ENCODE assay signal across 8 cellular contexts in genomic region chr5:137498736-137499505, GRCh38. TPM values are rescaled to one million over a fixed set of nuclear protein-coding genes. Genes with fewer than 3 reads are reported as not detected.
DNase-seq lines count a peak whose midpoint lies in the region; ATAC-seq and TF ChIP-seq lines count a peak whose summit lies in the region.

TSS of gene SPOCK1 (minus strand) at chr5:137499326.

- peaks cover 49% of the 10 kb centered on the region for H3K79me2 ChIP-seq in osteoblast (ENCODE audit: insufficient read depth, low read length)

- intact Hi-C loops in thyroid gland (cut with DNase I) = loop anchor here (5.0 kb wide), 1 partner anchor 177 kb away; no protein-coding TSS in a partner anchor

- peak within 1 kb of the TSS; percentile 95 for H3K4me2 ChIP-seq in osteoblast (ENCODE audit: insufficient read depth, low read length)

- 1% methylated on average over 27 to 34 of the region's 78 CpGs for WGBS in thyroid gland, 2 donors

- H3K4me3 Mint-ChIP-seq in activated naive CD4-positive, alpha-beta T cell treated with anti-CD3 and anti-CD28 coated beads, Interleukin-2, amount 10 ng/mL, durations not matched to agents 7 days and 5 days = no peak within 1 kb of the TSS

- H3K4me1 Mint-ChIP-seq in activated naive CD4-positive, alpha-beta T cell treated with anti-CD3 and anti-CD28 coated beads, Interleukin-2, amount 10 ng/mL, durations not matched to agents 7 days and 5 days = no peaks in the 10 kb centered on the region

- peak; percentile 91 for ATAC-seq in GM21381 (IDR thresholded peaks at IDR 0.05; ENCODE audit: unreplicated experiment)

- peak; percentile 95 for DNase-seq in DMS 273 (lab: John Stamatoyannopoulos, UW; ENCODE audit: unreplicated experiment)
- DNase-seq in HUDEP-2 (lab: John Stamatoyannopoulos, UW; ENCODE audit: unreplicated experiment in 76 of 76) = peak in 46 of 76 experiments; percentile 1 to 66 (median 28)
- peak; percentile 68 for DNase-seq in RPMI8226
- peak; percentile 65 for DNase-seq in activated naive CD4-positive, alpha-beta T cell treated with anti-CD3 and anti-CD28 coated beads, Interleukin-2, amount 10 ng/mL, durations not matched to agents 7 days and 5 days
- DNase-seq in glomerular visceral epithelial cell (ENCODE audit: extremely low spot score) = peak; percentile 85
- DNase-seq in osteoblast (ENCODE audit: insufficient read length, low spot score, missing footprints) = peak; percentile 99
- peak; percentile 73 to 75 for DNase-seq in thyroid gland

- H3K27me3 ChIP-seq in osteoblast (ENCODE audit: insufficient read depth, low read length) = no peaks in the 10 kb centered on the region
- H3K27me3 ChIP-seq in thyroid gland = no peaks in the 10 kb centered on the region

- peaks cover 24% of the 10 kb centered on the region for H3K4me1 ChIP-seq in osteoblast (ENCODE audit: insufficient read depth, low read length)
- H3K4me1 ChIP-seq in thyroid gland = peaks cover 0 to 5% of the 10 kb centered on the region in 2 donors

- H3K27ac Mint-ChIP-seq in activated naive CD4-positive, alpha-beta T cell treated with anti-CD3 and anti-CD28 coated beads, Interleukin-2, amount 10 ng/mL, durations not matched to agents 7 days and 5 days = no peak within 1 kb of the TSS

- CTCF ChIA-PET in activated naive CD4-positive, alpha-beta T cell treated with anti-CD3 and anti-CD28 coated beads, Interleukin-2, amount 10 ng/mL, durations not matched to agents 7 days and 5 days (lab: Charles Lee) = interaction anchor here (1.0 to 1.4 kb wide), 3 partner anchors 154 to 178 kb away, joined by 3 to 4 read pairs (median 4); no protein-coding TSS in a partner anchor

- peak within 1 kb of the TSS; percentile 53 for H3K27ac ChIP-seq in osteoblast (ENCODE audit: low read depth, low read length)
- H3K27ac ChIP-seq in thyroid gland = no peak within 1 kb of the TSS

- peaks cover 9% of the 10 kb centered on the region for H4K20me1 ChIP-seq in osteoblast (ENCODE audit: insufficient read depth, low read length)

- H3K4me3 ChIP-seq in osteoblast (ENCODE audit: insufficient read depth, low read length) (peak within 1 kb of the TSS; percentile 84), thyroid gland (replicated peaks in 1 of 3) (peak within 1 kb of the TSS in 1 of 3 donors; percentile 19)

- peaks cover 32% of the 10 kb centered on the region for H3K27me3 Mint-ChIP-seq in activated naive CD4-positive, alpha-beta T cell treated with anti-CD3 and anti-CD28 coated beads, Interleukin-2, amount 10 ng/mL, durations not matched to agents 7 days and 5 days

- H3K36me3 Mint-ChIP-seq in activated naive CD4-positive, alpha-beta T cell treated with anti-CD3 and anti-CD28 coated beads, Interleukin-2, amount 10 ng/mL, durations not matched to agents 7 days and 5 days = no peaks in the 10 kb centered on the region

- H3K9me3 Mint-ChIP-seq in activated naive CD4-positive, alpha-beta T cell treated with anti-CD3 and anti-CD28 coated beads, Interleukin-2, amount 10 ng/mL, durations not matched to agents 7 days and 5 days = no peaks in the 10 kb centered on the region

- H3K36me3 ChIP-seq in osteoblast (ENCODE audit: insufficient read depth, low read length) = peaks cover 6% of the 10 kb centered on the region
- no peaks in the 10 kb centered on the region for H3K36me3 ChIP-seq in thyroid gland

- H2AFZ ChIP-seq in osteoblast (ENCODE audit: low read length) = peak within 1 kb of the TSS; percentile 80

- TF ChIP-seq POLR2A in thyroid gland (IDR thresholded peaks at IDR 0.05) = peak in 1 of 2 donors; percentile 10

- TF ChIP-seq CTCF in osteoblast (IDR thresholded peaks at IDR 0.05; ENCODE audit: extremely low read depth, low read depth, low read length) (peak; percentile 45), thyroid gland (IDR thresholded peaks at IDR 0.05) (peak; percentile 15 to 93 (median 87))

- H3K9me3 ChIP-seq in osteoblast (ENCODE audit: low read depth, low read length) (no peaks in the 10 kb centered on the region), thyroid gland (no peaks in the 10 kb centered on the region)

RNA-seq across cellular contexts. Expression of gene SPOCK1, which starts in this region (rescaled TPM):
- 221 and 231 TPM in 2 replicates for total RNA-seq in osteoblast
- total RNA-seq in thyroid gland = 10 to 100 TPM; 15.8 to 34.1 (median 27.5) TPM

Comparison
In these comparisons a context has a peak if more than half of its experiments do, and no peak if none do; other contexts are left out.
1. DNase-seq: peak in every context shown above with its lines; median percentile 99 in osteoblast; 95 in DMS 273; 85 in glomerular visceral epithelial cell; 74 in thyroid gland; 68 in RPMI8226; 65 in activated naive CD4-positive, alpha-beta T cell treated with anti-CD3 and anti-CD28 coated beads, Interleukin-2, amount 10 ng/mL, durations not matched to agents 7 days and 5 days; 28 in HUDEP-2.